1 cellular context compared by ENCODE assay signal in the genomic region with DNA sequence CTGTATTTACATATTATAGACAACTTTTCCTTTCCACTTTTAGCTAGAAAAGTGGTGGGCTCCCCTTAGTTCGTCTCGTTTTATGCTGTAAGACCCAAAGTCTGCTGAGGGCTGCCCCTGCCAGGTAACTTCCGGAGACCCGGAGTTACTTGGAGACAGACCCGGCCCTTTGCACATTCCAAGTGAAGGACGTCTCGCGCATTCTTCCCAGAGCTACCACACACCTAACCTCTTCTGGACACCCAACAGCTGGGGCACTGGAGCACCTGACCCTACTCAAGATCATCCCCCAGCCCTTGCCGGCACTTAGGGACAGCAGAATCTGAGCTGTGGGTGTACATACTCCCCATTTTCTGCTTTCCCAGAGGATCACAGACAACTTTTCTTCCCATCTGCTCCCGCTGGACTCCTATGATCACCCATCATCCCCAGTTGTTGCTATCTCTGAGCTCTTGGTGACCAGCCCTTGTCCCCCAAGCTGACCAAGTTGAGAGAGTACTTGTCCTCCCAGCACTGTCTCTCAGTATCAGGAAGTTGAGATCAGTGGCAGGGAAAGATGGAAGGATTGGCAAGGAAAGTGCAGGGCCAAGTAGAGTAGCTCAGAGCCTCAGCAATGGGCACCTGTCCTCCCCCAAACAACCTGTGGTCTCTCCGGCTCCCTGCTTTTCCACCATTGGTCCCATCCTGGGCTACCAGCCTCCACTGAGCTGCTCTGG.
TF ChIP-seq lines count a peak whose summit lies in the region.

No MANE protein-coding gene starts in this region.

TF ChIP-seq in WTC11, 78 proteins besides CTCF, POLR2A, EP300 and RAD21 (continued from another document):
- no peak for TF ChIP-seq CREM (CRISPR knock-in tag; IDR thresholded peaks at IDR 0.05)
- no peak for TF ChIP-seq EMX1 (CRISPR knock-in tag; IDR thresholded peaks at IDR 0.05)
- no peak for TF ChIP-seq RELA (CRISPR knock-in tag; IDR thresholded peaks at IDR 0.05; ENCODE audit: borderline replicate concordance)
- no peak for TF ChIP-seq OVOL2 (CRISPR knock-in tag; IDR thresholded peaks at IDR 0.05; ENCODE audit: borderline replicate concordance)
- no peak for TF ChIP-seq ZNF121 (CRISPR knock-in tag; IDR thresholded peaks at IDR 0.05)
- no peak for TF ChIP-seq ZNF232 (CRISPR knock-in tag; IDR thresholded peaks at IDR 0.05)
- no peak for TF ChIP-seq IRF1 (CRISPR knock-in tag; IDR thresholded peaks at IDR 0.05)
- TF ChIP-seq MYBL2 (CRISPR knock-in tag; IDR thresholded peaks at IDR 0.05), result no peak
- TF ChIP-seq, protein P1, sequence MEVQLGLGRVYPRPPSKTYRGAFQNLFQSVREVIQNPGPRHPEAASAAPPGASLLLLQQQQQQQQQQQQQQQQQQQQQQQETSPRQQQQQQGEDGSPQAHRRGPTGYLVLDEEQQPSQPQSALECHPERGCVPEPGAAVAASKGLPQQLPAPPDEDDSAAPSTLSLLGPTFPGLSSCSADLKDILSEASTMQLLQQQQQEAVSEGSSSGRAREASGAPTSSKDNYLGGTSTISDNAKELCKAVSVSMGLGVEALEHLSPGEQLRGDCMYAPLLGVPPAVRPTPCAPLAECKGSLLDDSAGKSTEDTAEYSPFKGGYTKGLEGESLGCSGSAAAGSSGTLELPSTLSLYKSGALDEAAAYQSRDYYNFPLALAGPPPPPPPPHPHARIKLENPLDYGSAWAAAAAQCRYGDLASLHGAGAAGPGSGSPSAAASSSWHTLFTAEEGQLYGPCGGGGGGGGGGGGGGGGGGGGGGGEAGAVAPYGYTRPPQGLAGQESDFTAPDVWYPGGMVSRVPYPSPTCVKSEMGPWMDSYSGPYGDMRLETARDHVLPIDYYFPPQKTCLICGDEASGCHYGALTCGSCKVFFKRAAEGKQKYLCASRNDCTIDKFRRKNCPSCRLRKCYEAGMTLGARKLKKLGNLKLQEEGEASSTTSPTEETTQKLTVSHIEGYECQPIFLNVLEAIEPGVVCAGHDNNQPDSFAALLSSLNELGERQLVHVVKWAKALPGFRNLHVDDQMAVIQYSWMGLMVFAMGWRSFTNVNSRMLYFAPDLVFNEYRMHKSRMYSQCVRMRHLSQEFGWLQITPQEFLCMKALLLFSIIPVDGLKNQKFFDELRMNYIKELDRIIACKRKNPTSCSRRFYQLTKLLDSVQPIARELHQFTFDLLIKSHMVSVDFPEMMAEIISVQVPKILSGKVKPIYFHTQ (CRISPR knock-in tag; IDR thresholded peaks at IDR 0.05), result no peak
- TF ChIP-seq, protein P2, sequence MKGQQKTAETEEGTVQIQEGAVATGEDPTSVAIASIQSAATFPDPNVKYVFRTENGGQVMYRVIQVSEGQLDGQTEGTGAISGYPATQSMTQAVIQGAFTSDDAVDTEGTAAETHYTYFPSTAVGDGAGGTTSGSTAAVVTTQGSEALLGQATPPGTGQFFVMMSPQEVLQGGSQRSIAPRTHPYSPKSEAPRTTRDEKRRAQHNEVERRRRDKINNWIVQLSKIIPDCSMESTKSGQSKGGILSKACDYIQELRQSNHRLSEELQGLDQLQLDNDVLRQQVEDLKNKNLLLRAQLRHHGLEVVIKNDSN (CRISPR knock-in tag; IDR thresholded peaks at IDR 0.05), result no peak
- TF ChIP-seq CBFB (CRISPR knock-in tag; IDR thresholded peaks at IDR 0.05; ENCODE audit: low read depth), result no peak
- no peak for TF ChIP-seq ZMAT4 (CRISPR knock-in tag; IDR thresholded peaks at IDR 0.05)
- TF ChIP-seq, protein P3, sequence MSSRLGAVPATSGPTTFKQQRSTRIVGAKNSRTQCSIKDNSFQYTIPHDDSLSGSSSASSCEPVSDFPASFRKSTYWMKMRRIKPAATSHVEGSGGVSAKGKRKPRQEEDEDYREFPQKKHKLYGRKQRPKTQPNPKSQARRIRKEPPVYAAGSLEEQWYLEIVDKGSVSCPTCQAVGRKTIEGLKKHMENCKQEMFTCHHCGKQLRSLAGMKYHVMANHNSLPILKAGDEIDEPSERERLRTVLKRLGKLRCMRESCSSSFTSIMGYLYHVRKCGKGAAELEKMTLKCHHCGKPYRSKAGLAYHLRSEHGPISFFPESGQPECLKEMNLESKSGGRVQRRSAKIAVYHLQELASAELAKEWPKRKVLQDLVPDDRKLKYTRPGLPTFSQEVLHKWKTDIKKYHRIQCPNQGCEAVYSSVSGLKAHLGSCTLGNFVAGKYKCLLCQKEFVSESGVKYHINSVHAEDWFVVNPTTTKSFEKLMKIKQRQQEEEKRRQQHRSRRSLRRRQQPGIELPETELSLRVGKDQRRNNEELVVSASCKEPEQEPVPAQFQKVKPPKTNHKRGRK (CRISPR knock-in tag; IDR thresholded peaks at IDR 0.05; ENCODE audit: borderline replicate concordance), result no peak
- no peak for TF ChIP-seq ZNF416 (CRISPR knock-in tag; IDR thresholded peaks at IDR 0.05)
